Comparison of ENCODE assay signal across 13 cellular contexts in the genomic region with DNA sequence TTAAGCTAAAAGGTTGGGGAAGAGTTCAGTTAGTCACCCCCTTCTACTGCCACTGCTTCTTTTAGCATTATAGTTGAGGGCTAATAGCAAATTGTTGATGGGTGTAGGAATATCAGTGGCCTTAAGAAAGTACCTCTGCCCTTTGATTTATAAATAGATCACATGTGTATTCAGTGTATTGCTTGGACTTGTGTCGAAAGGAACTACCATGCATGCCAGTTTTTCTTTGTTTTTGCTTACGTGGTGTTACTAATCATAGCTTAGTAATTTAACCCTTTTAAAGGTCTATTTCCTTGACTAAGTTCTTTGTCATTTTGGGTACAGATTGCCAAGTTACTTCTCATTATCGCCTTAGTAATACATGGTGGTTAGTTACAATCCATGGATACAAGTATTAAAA.
DNase-seq lines count a peak whose midpoint lies in the region; ATAC-seq and TF ChIP-seq lines count a peak whose summit lies in the region.
"Had no signal": no experiment of that assay in that cellular context is flagged by ENCODE, and none has a peak within 500 bp of the region (broad histone marks: within the 10 kb centered on the region; RNA-seq: fewer than 3 reads in every experiment).

No MANE protein-coding gene starts in this region.

- no peak overlapping the region for H3K18ac ChIP-seq in IMR-90 (ENCODE audit: low read depth, low read length)

- no peak overlapping the region for H2BK20ac ChIP-seq in IMR-90 (ENCODE audit: low read depth, low read length)

- no peak overlapping the region for H2AK9ac ChIP-seq in IMR-90 (replicated peaks; ENCODE audit: low read depth, low read length, poor library complexity)

- peaks cover 25% of the 10 kb centered on the region for H3K4me1 Mint-ChIP-seq in chondrocyte (ENCODE audit: low read depth)
- H3K4me1 Mint-ChIP-seq: stimulated activated memory B cell treated with anti-CD40 and anti-IgM and Interleukin-4, amounts not matched to agents 10 μg/mL and 1 μg/mL and 100 μg/mL, for 72 hours had no signal

- H3K4me3 ChIP-seq in ACC112 (ENCODE audit: low read depth, low read length) (peak overlapping the region; percentile 9; the same call in 1 of the 2 replicates), IMR-90 (ENCODE audit: insufficient read depth, low read depth, low read length) (no peak overlapping the region)
- H3K4me3 ChIP-seq: A549 had no signal

- H3K79me2 ChIP-seq in ACC112 (ENCODE audit: control insufficient read depth, insufficient read depth, low read length, unreplicated experiment), result no peaks in the 10 kb centered on the region

- dilution Hi-C loops in IMR-90 (cut with HindIII; ENCODE audit: low sequenced_read_pairs, unreplicated experiment), result no loop called here

- TF ChIP-seq CTCF in IMR-90 (conservative IDR thresholded peaks at IDR 0.05; ENCODE audit: low read depth, low read length), result no peak
- TF ChIP-seq CTCF in chondrocyte (IDR thresholded peaks at IDR 0.05), result no peak

- no CpG with 5 or more reads among the region's 3 CpGs for WGBS in IMR-90 (ENCODE audit: extremely low coverage in 2 of 2, insufficient read length in 1 of 2), 2 experiments

- H3K27me3 ChIP-seq in ACC112 (ENCODE audit: insufficient read depth, low read length) (no peaks in the 10 kb centered on the region), IMR-90 (ENCODE audit: control insufficient read depth, insufficient read depth, low read length) (no peaks in the 10 kb centered on the region)

- ATAC-seq in IMR-90 (ENCODE audit: low read depth) (peak; percentile 53), GM21576 (IDR thresholded peaks at IDR 0.05; ENCODE audit: unreplicated experiment) (no peak)
- ATAC-seq: A549; stimulated activated memory B cell treated with anti-CD40 and anti-IgM and Interleukin-4, amounts not matched to agents 10 μg/mL and 1 μg/mL and 100 μg/mL, for 72 hours had no signal

- POLR2A ChIA-PET in IMR-90 (lab: Charles Lee; ENCODE audit: unreplicated experiment), result no interaction called here

- H3K4ac ChIP-seq in IMR-90 (ENCODE audit: low read depth, low read length), result no peak overlapping the region

- H4K8ac ChIP-seq in IMR-90 (ENCODE audit: low read depth in 2 of 2, low read length in 2 of 2), result no peak overlapping the region

- H3K4me3 Mint-ChIP-seq in chondrocyte (ENCODE audit: unreplicated experiment), result no peak overlapping the region
- H3K4me3 Mint-ChIP-seq: activated T-cell treated with anti-CD3 and anti-CD28 coated beads, Interleukin-2, amount 50 U/mL, for 24 hours; stimulated activated memory B cell treated with anti-CD40 and anti-IgM and Interleukin-4, amounts not matched to agents 10 μg/mL and 1 μg/mL and 100 μg/mL, for 72 hours had no signal

- H3K9me3 Mint-ChIP-seq in chondrocyte (ENCODE audit: low read depth), result no peaks in the 10 kb centered on the region
- H3K9me3 Mint-ChIP-seq: activated T-cell treated with anti-CD3 and anti-CD28 coated beads, Interleukin-2, amount 50 U/mL, for 24 hours; stimulated activated memory B cell treated with anti-CD40 and anti-IgM and Interleukin-4, amounts not matched to agents 10 μg/mL and 1 μg/mL and 100 μg/mL, for 72 hours had no signal

- no peak overlapping the region for H3K23ac ChIP-seq in IMR-90 (ENCODE audit: low read depth, low read length)

- CTCF ChIA-PET in IMR-90 (lab: Yijun Ruan, JAX), result interaction anchor here (0.5 to 0.8 kb wide), 2 partner anchors 10 to 772 kb away, joined by 3 to 4 read pairs; no protein-coding TSS in a partner anchor

- H3K14ac ChIP-seq in IMR-90 (replicated peaks; ENCODE audit: low read depth, low read length), result no peak overlapping the region

- H3K9me1 ChIP-seq in IMR-90 (ENCODE audit: insufficient read depth, low read length), result no peaks in the 10 kb centered on the region

- no peak overlapping the region for H2BK15ac ChIP-seq in IMR-90 (ENCODE audit: low read depth, low read length)

- in situ Hi-C loops in IMR-90 (cut with MboI; ENCODE audit: low sequenced_read_pairs), result no loop called here

- TF ChIP-seq POLR2A in IMR-90 (IDR thresholded peaks at IDR 0.05; ENCODE audit: low read depth, low read length), result no peak

- peak overlapping the region; percentile 47 for H3K27ac Mint-ChIP-seq in chondrocyte (ENCODE audit: unreplicated experiment)
- H3K27ac Mint-ChIP-seq: activated T-cell treated with anti-CD3 and anti-CD28 coated beads, Interleukin-2, amount 50 U/mL, for 24 hours; stimulated activated memory B cell treated with anti-CD40 and anti-IgM and Interleukin-4, amounts not matched to agents 10 μg/mL and 1 μg/mL and 100 μg/mL, for 72 hours had no signal

- no peak overlapping the region for H2BK5ac ChIP-seq in IMR-90 (ENCODE audit: low read depth, low read length, poor library complexity, severe bottlenecking)

- peaks cover 0 to 6% of the 10 kb centered on the region in 2 experiments; a peak in 2 of 4 replicates for H3K79me1 ChIP-seq in IMR-90 (ENCODE audit: low read depth in 1 of 2, low read length in 2 of 2)

- no peaks in the 10 kb centered on the region for H3K9me3 ChIP-seq in IMR-90 (ENCODE audit: control insufficient read depth, insufficient read depth, low read length)
- H3K9me3 ChIP-seq: A549 had no signal

- no peak overlapping the region for H2AFZ ChIP-seq in ACC112 (ENCODE audit: low read length, unreplicated experiment)
- H2AFZ ChIP-seq in IMR-90 (replicated peaks; ENCODE audit: low read length, poor library complexity), result no peak overlapping the region

- no peak overlapping the region for H2AK5ac ChIP-seq in IMR-90 (ENCODE audit: low read depth, low read length)

- H3K9ac ChIP-seq in IMR-90 (ENCODE audit: low read depth, low read length), result no peak overlapping the region

- peaks cover 2% of the 10 kb centered on the region for H3K36me3 Mint-ChIP-seq in chondrocyte (ENCODE audit: low read depth)

- BruUV-seq in IMR-90 (replicated peaks; lab: Mats Ljungman, UMichigan), result no TSS peak

- H3K36me3 ChIP-seq in ACC112 (ENCODE audit: insufficient read depth, low read length) (no peaks in the 10 kb centered on the region), IMR-90 (ENCODE audit: control insufficient read depth, insufficient read depth, low read length) (no peaks in the 10 kb centered on the region; the same call in 1 of the 2 replicates)

- no peak overlapping the region for H4K91ac ChIP-seq in IMR-90 (ENCODE audit: insufficient read depth, low read depth, low read length)

- H3K4me1 ChIP-seq in ACC112 (ENCODE audit: control insufficient read depth, insufficient read depth, low read length, unreplicated experiment) (peaks cover 14% of the 10 kb centered on the region), IMR-90 (ENCODE audit: control insufficient read depth, insufficient read depth, low read length) (0 out of 2 replicates have a peak, but pooled peaks cover 1% of the 10 kb centered on the region)

- no peak overlapping the region for H3K4me2 ChIP-seq in IMR-90 (ENCODE audit: low read depth, low read length)
- H3K4me2 ChIP-seq: A549 had no signal

- TF ChIP-seq RAD21 in IMR-90 (IDR thresholded peaks at IDR 0.05; ENCODE audit: low read length), result no peak

- DNase-seq in IMR-90 (peak; percentile 70), chondrocyte (ENCODE audit: low spot score) (no peak), iris pigment epithelial cell (ENCODE audit: low read depth) (peak; percentile 70), NCI-H748 treated with DMSO at 0.1 percent for 48 hours (lab: John Stamatoyannopoulos, UW) (no peak), pons (ENCODE audit: low spot score) (no peak)
- no peak for DNase-seq in NK-92 treated with Interleukin-12 subunit alpha and Interleukin-12 subunit beta, amount 100 ng/mL, for 24 hours (lab: John Stamatoyannopoulos, UW)
- DNase-seq: activated T-cell treated with anti-CD3 and anti-CD28 coated beads, Interleukin-2, amount 50 U/mL, for 24 hours; SHP77; WERI-Rb-1 had no signal

- H4K5ac ChIP-seq in IMR-90 (ENCODE audit: low read depth, low read length), result no peak overlapping the region

- H3K56ac ChIP-seq in IMR-90 (ENCODE audit: extremely low read depth, insufficient read depth, low read length), result no peak overlapping the region

- H2BK120ac ChIP-seq in IMR-90 (ENCODE audit: low read depth, low read length), result no peak overlapping the region

- H3K27me3 Mint-ChIP-seq in chondrocyte (ENCODE audit: low read depth), result no peaks in the 10 kb centered on the region
- H3K27me3 Mint-ChIP-seq: activated T-cell treated with anti-CD3 and anti-CD28 coated beads, Interleukin-2, amount 50 U/mL, for 24 hours; stimulated activated memory B cell treated with anti-CD40 and anti-IgM and Interleukin-4, amounts not matched to agents 10 μg/mL and 1 μg/mL and 100 μg/mL, for 72 hours had no signal

- H3K27ac ChIP-seq in ACC112 (ENCODE audit: low read depth, low read length), result peak overlapping the region; percentile 38
- H3K27ac ChIP-seq in IMR-90 (ENCODE audit: insufficient read depth, low read length), result no peak overlapping the region
- H3K27ac ChIP-seq: A549, WERI-Rb-1 had no signal

- H4K20me1 ChIP-seq in IMR-90 (ENCODE audit: insufficient read depth, low read length), result no peaks in the 10 kb centered on the region

- intact Hi-C loops in IMR-90 (cut with micrococcal nuclease), result no loop called here

TF ChIP-seq in IMR-90, 13 proteins besides CTCF, POLR2A, EP300 and RAD21 (continues in another document):
- TF ChIP-seq MXI1 (IDR thresholded peaks at IDR 0.05; ENCODE audit: borderline replicate concordance, low read depth, low read length) (no peak), RFX5 (IDR thresholded peaks at IDR 0.05; ENCODE audit: low read depth, low read length) (no peak), NFE2L2 (IDR thresholded peaks at IDR 0.05; ENCODE audit: low read depth, low read length) (no peak), FOS (IDR thresholded peaks at IDR 0.05; ENCODE audit: low read depth, low read length) (no peak), CEBPB (IDR thresholded peaks at IDR 0.05; ENCODE audit: low read depth, low read length) (no peak), SMC3 (IDR thresholded peaks at IDR 0.05; ENCODE audit: low read depth, low read length) (no peak), BHLHE40 (IDR thresholded peaks at IDR 0.05; ENCODE audit: low read depth, low read length) (no peak), MAZ (IDR thresholded peaks at IDR 0.05; ENCODE audit: borderline replicate concordance, low read depth, low read length) (no peak)
- TF ChIP-seq, protein P1, sequence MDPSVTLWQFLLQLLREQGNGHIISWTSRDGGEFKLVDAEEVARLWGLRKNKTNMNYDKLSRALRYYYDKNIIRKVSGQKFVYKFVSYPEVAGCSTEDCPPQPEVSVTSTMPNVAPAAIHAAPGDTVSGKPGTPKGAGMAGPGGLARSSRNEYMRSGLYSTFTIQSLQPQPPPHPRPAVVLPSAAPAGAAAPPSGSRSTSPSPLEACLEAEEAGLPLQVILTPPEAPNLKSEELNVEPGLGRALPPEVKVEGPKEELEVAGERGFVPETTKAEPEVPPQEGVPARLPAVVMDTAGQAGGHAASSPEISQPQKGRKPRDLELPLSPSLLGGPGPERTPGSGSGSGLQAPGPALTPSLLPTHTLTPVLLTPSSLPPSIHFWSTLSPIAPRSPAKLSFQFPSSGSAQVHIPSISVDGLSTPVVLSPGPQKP (IDR thresholded peaks at IDR 0.05; ENCODE audit: borderline replicate concordance, low read depth, low read length), result no peak

Comparison
In these comparisons a context has a peak if more than half of its experiments do, and no peak if none do; other contexts are left out.
1. DNase-seq: peak in IMR-90 (single experiment) and iris pigment epithelial cell (single experiment); none in chondrocyte (single experiment), NK-92 treated with Interleukin-12 subunit alpha and Interleukin-12 subunit beta, amount 100 ng/mL, for 24 hours (single experiment), NCI-H748 treated with DMSO at 0.1 percent for 48 hours (single experiment) and pons (single experiment).